Comparison of ENCODE assay signal across 8 cellular contexts in the genomic region with DNA sequence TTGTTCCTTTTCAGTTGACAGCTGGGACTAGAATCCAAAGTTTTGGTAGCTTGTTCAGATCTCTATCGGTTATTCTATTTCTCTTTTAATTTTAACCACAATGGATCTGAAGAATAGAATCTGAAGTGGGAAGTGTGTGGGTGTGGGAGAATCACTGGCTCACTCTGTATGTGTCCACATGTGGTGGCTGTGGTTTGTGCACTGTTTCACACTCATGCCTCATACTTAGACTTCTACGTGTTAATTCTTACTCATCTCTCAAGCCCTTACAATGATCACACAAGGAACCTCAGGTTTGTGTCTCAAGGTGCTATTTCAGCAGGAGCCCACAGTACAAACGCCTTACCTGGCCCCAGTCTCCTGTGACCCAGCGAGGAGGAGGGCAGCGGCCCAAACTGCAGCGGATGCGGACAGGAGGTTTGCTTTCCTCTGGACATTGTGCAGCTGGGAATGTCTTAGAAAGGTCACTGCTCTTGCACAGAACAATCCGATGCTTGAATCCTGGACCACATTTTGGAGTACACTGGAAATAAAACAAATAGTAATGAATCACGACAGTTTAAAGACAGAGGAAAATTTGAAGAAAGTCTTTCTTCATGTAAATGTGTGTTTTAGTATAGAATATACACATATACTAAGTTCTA.
A peak's percentile ranks its signal among the peaks of the same experiment; 100 is the strongest.
DNase-seq lines count a peak whose midpoint lies in the region; ATAC-seq and TF ChIP-seq lines count a peak whose summit lies in the region.

No MANE protein-coding gene starts in this region.

- WGBS in tibial nerve, 2 donors: 73 to 74% methylated on average over 9 of the region's 9 CpGs

- TF ChIP-seq POLR2A in tibial nerve (IDR thresholded peaks at IDR 0.05): no peak

- peak; percentile 70 for DNase-seq in activated CD8-positive, alpha-beta memory T cell treated with anti-CD3 and anti-CD28 coated beads, Interleukin-2, amount 50 U/mL, for 48 hours
- peak; percentile 29 for DNase-seq in stimulated activated CD4-positive, alpha-beta T cell treated with anti-CD3 and anti-CD28 coated beads, Interleukin-4, amount 100 ng/mL, for 1 hour
- no peak for DNase-seq in NAMALWA (ENCODE audit: low spot score)
- DNase-seq in tibial nerve (ENCODE audit: low spot score in 2 of 2): no peak
- no peak for DNase-seq in colonic mucosa

- no peak overlapping the region for H3K9ac ChIP-seq in colonic mucosa (ENCODE audit: low read depth in 2 of 2, low read length in 2 of 2)

- intact Hi-C loops in colonic mucosa (cut with DNase I): no loop called here

- no peaks in the 10 kb centered on the region for H3K36me3 ChIP-seq in tibial nerve
- H3K36me3 ChIP-seq in colonic mucosa: no peaks in the 10 kb centered on the region

- no peaks in the 10 kb centered on the region for H3K9me3 ChIP-seq in tibial nerve
- H3K9me3 ChIP-seq in colonic mucosa: no peaks in the 10 kb centered on the region

- no peak overlapping the region for H3K27ac ChIP-seq in tibial nerve
- no peak overlapping the region for H3K27ac ChIP-seq in colonic mucosa

- H3K4me1 ChIP-seq in tibial nerve (peaks cover 0 to 6% (median 0%) of the 10 kb centered on the region in 4 donors), colonic mucosa (no peaks in the 10 kb centered on the region)

- ATAC-seq in GM18907 (IDR thresholded peaks at IDR 0.05; ENCODE audit: unreplicated experiment): peak; percentile 86
- peak; percentile 99 for ATAC-seq in HG02938 (IDR thresholded peaks at IDR 0.05; ENCODE audit: unreplicated experiment)
- ATAC-seq in HG03139 (IDR thresholded peaks at IDR 0.05; ENCODE audit: unreplicated experiment): no peak

- TF ChIP-seq EP300 in tibial nerve (IDR thresholded peaks at IDR 0.05): no peak

- H3K4me3 ChIP-seq in tibial nerve: no peak overlapping the region
- H3K4me3 ChIP-seq in colonic mucosa: no peak overlapping the region

- no peaks in the 10 kb centered on the region for H3K27me3 ChIP-seq in tibial nerve
- no peaks in the 10 kb centered on the region for H3K27me3 ChIP-seq in colonic mucosa

- TF ChIP-seq CTCF in tibial nerve (IDR thresholded peaks at IDR 0.05) (no peak), colonic mucosa (IDR thresholded peaks at IDR 0.05) (no peak)

Comparison
In these comparisons a context has a peak if more than half of its experiments do, and no peak if none do; other contexts are left out.
1. DNase-seq: peak in activated CD8-positive, alpha-beta memory T cell treated with anti-CD3 and anti-CD28 coated beads, Interleukin-2, amount 50 U/mL, for 48 hours (single experiment) and stimulated activated CD4-positive, alpha-beta T cell treated with anti-CD3 and anti-CD28 coated beads, Interleukin-4, amount 100 ng/mL, for 1 hour (single experiment); none in NAMALWA (single experiment), tibial nerve (0 of 2) and colonic mucosa (single experiment).